ENCODE assay signal across 10 cellular contexts in the genomic region with DNA sequence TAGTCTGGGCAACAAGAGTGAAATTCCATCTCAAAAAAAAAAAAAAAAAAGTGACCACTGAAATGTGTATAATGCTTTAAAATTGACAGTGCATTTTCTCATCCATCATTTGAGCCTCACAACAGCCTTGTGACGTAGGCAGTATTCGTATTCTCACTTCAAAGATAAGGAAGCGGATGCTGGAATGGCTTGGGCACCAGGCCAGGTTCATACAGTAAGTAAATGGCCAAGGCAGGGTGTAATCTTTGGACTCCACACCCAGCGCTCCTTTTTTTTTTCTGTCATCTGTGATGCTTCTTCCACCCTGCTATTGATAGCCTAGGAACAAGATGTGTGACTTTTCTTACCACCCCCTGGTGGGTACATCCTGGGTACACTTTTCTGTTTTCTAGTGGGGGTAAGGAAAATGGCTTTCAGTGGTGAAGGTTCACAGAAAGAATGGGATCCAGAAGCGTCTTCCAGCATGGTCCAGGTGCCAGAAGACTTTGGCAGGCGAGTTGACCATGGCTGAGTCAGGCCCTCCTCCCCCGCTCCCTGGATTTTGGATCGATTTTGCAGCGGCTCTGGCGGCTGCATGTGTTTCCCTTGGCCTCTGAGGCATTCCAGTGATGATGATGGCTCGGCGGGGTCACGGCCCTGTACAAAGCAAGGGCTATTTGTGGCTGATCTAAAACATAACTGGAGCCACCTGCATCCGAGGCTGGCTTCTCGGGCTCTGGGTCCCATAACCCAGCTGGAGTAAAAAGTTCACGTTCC.
A peak's percentile ranks its signal among the peaks of the same experiment; 100 is the strongest.
DNase-seq lines count a peak whose midpoint lies in the region; ATAC-seq and TF ChIP-seq lines count a peak whose summit lies in the region.
"Had no signal": no experiment of that assay in that cellular context is flagged by ENCODE, and none has a peak within 500 bp of the region (broad histone marks: within the 10 kb centered on the region; RNA-seq: fewer than 3 reads in every experiment).

No MANE protein-coding gene starts in this region.

- ATAC-seq in activated T-cell treated with anti-CD3 and anti-CD28 coated beads, Interleukin-2, amount 50 U/mL, for 4 hours, result no peak

- no peaks in the 10 kb centered on the region for H3K27me3 ChIP-seq in muscle layer of duodenum (ENCODE audit: low read depth, low read length)
- no peaks in the 10 kb centered on the region for H3K27me3 ChIP-seq in vagina

- no peak for TF ChIP-seq CTCF in fibroblast of the aortic adventitia (IDR thresholded peaks at IDR 0.05; ENCODE audit: insufficient read depth, low read length)
- TF ChIP-seq CTCF in vagina (IDR thresholded peaks at IDR 0.05), result no peak
- TF ChIP-seq CTCF in GM10248 (IDR thresholded peaks at IDR 0.05; ENCODE audit: control extremely low read depth, extremely low read depth, low read depth, missing control alignments), result no peak

- H3K27ac ChIP-seq in muscle layer of duodenum (ENCODE audit: low read length) (peak overlapping the region; percentile 67), vagina (peak overlapping the region; percentile 60)

- POLR2A ChIA-PET in GM10248 (lab: Yijun Ruan, JAX), result no interaction called here

- DNase-seq in fibroblast of the aortic adventitia (ENCODE audit: low read depth) (peak; percentile 100), vagina (ENCODE audit: extremely low spot score in 2 of 2) (peak in 1 of 2 donors; percentile 93), GM10248 (ENCODE audit: extremely low spot score) (no peak)
- DNase-seq in activated T-cell treated with anti-CD3 and anti-CD28 coated beads, Interleukin-2, amount 50 U/mL, for 4 hours, result no peak
- DNase-seq in stimulated activated CD8-positive, alpha-beta memory T cell treated with anti-CD3 and anti-CD28 coated beads, Interleukin-4, amount 100 ng/mL, for 48 hours, result no peak
- DNase-seq: activated CD4-positive, alpha-beta T cell treated with anti-CD3 and anti-CD28 coated beads for 48 hours; NCI-H1417; stimulated activated CD4-positive, alpha-beta T cell treated with anti-CD3 and anti-CD28 coated beads, Interleukin-2, amount 100 ng/mL, for 24 hours had no signal

- H3K4me3 Mint-ChIP-seq in activated T-cell treated with anti-CD3 and anti-CD28 coated beads, Interleukin-2, amount 50 U/mL, for 4 hours, result no peak overlapping the region

- CTCF ChIA-PET in GM10248 (lab: Yijun Ruan, JAX), result no interaction called here

- H3K4me1 ChIP-seq in muscle layer of duodenum (ENCODE audit: control insufficient read depth in 1 of 2, insufficient read depth in 2 of 2, low read length in 2 of 2), result peaks cover 14 to 28% of the 10 kb centered on the region in 2 donors
- peaks cover 29% of the 10 kb centered on the region for H3K4me1 ChIP-seq in vagina

- intact Hi-C loops in vagina (cut with DNase I), result loop anchor here (10.0 kb wide), 2 partner anchors 101 to 109 kb away; a partner anchor contains a TSS

- H3K9me3 Mint-ChIP-seq in activated T-cell treated with anti-CD3 and anti-CD28 coated beads, Interleukin-2, amount 50 U/mL, for 4 hours, result peaks cover 24% of the 10 kb centered on the region

- no peak overlapping the region for H3K4me3 ChIP-seq in fibroblast of the aortic adventitia (ENCODE audit: low read depth, low read length)
- no peak overlapping the region for H3K4me3 ChIP-seq in muscle layer of duodenum (ENCODE audit: low read depth in 1 of 2, low read length in 2 of 2)
- H3K4me3 ChIP-seq in vagina, result no peak overlapping the region

- no peaks in the 10 kb centered on the region for H3K36me3 Mint-ChIP-seq in activated T-cell treated with anti-CD3 and anti-CD28 coated beads, Interleukin-2, amount 50 U/mL, for 4 hours (ENCODE audit: insufficient read depth)

- no peak for TF ChIP-seq POLR2A in vagina (IDR thresholded peaks at IDR 0.05)

- H3K27me3 Mint-ChIP-seq in activated T-cell treated with anti-CD3 and anti-CD28 coated beads, Interleukin-2, amount 50 U/mL, for 4 hours (ENCODE audit: low read depth), result peaks cover 4% of the 10 kb centered on the region

- H3K4me1 Mint-ChIP-seq in activated T-cell treated with anti-CD3 and anti-CD28 coated beads, Interleukin-2, amount 50 U/mL, for 4 hours (ENCODE audit: low read depth), result no peaks in the 10 kb centered on the region

- H3K9me3 ChIP-seq in muscle layer of duodenum (ENCODE audit: control insufficient read depth in 1 of 2, low read length in 2 of 2) (peaks cover 0 to 7% of the 10 kb centered on the region in 2 donors), vagina (no peaks in the 10 kb centered on the region)

- H3K36me3 ChIP-seq in muscle layer of duodenum (ENCODE audit: control insufficient read depth in 1 of 2, insufficient read depth in 2 of 2, low read length in 2 of 2) (no peaks in the 10 kb centered on the region), vagina (no peaks in the 10 kb centered on the region)

TF ChIP-seq in PFSK-1, 5 proteins besides CTCF, POLR2A, EP300 and RAD21:
- TF ChIP-seq FOXP2 (optimal IDR thresholded peaks at IDR 0.05; ENCODE audit: borderline replicate concordance, extremely low read depth, extremely low read length, insufficient read depth) (peak; percentile 34), SIN3A (IDR thresholded peaks at IDR 0.05; ENCODE audit: borderline replicate concordance, insufficient read depth, low read length) (no peak)
- TF ChIP-seq, protein P1, sequence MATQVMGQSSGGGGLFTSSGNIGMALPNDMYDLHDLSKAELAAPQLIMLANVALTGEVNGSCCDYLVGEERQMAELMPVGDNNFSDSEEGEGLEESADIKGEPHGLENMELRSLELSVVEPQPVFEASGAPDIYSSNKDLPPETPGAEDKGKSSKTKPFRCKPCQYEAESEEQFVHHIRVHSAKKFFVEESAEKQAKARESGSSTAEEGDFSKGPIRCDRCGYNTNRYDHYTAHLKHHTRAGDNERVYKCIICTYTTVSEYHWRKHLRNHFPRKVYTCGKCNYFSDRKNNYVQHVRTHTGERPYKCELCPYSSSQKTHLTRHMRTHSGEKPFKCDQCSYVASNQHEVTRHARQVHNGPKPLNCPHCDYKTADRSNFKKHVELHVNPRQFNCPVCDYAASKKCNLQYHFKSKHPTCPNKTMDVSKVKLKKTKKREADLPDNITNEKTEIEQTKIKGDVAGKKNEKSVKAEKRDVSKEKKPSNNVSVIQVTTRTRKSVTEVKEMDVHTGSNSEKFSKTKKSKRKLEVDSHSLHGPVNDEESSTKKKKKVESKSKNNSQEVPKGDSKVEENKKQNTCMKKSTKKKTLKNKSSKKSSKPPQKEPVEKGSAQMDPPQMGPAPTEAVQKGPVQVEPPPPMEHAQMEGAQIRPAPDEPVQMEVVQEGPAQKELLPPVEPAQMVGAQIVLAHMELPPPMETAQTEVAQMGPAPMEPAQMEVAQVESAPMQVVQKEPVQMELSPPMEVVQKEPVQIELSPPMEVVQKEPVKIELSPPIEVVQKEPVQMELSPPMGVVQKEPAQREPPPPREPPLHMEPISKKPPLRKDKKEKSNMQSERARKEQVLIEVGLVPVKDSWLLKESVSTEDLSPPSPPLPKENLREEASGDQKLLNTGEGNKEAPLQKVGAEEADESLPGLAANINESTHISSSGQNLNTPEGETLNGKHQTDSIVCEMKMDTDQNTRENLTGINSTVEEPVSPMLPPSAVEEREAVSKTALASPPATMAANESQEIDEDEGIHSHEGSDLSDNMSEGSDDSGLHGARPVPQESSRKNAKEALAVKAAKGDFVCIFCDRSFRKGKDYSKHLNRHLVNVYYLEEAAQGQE (IDR thresholded peaks at IDR 0.05; ENCODE audit: insufficient read depth in 1 of 2, low read depth in 2 of 2, low read length in 2 of 2), result no peak
